In genomic region chr11:71927813-71928738, GRCh38 we compare ENCODE assay signal across 1 cellular context.
TF ChIP-seq lines count a peak whose summit lies in the region.

Gene XNDC1N, minus strand, starts transcription at chr11:71928594. Its CDS starts 5,241 bp downstream, at chr11:71923353.

TF ChIP-seq in K562, 482 proteins besides CTCF, POLR2A, EP300 and RAD21 (continued from another document and continues in another):
- TF ChIP-seq BCLAF1 (IDR thresholded peaks at IDR 0.05; ENCODE audit: borderline replicate concordance in 1 of 2, control insufficient read depth in 1 of 2, low read depth in 2 of 2, low read length in 1 of 2) (no peak), ELF2 (CRISPR knock-in tag; IDR thresholded peaks at IDR 0.05) (peak; percentile 91), CREM (IDR thresholded peaks at IDR 0.05; ENCODE audit: low read depth) (no peak; the same call in 1 of the 2 replicates), HNRNPLL (IDR thresholded peaks at IDR 0.05; ENCODE audit: low read depth, low read length, poor library complexity, severe bottlenecking) (no peak), HDAC2 (IDR thresholded peaks at IDR 0.05) (peak; percentile 34; the same call in 1 of the 2 replicates), SMARCA5 (IDR thresholded peaks at IDR 0.05) (peak; percentile 35; the same call in 1 of the 2 replicates), GTF2E2 (tag; IDR thresholded peaks at IDR 0.05) (peak; percentile 78; the same call in 1 of the 2 replicates), CXXC5 (CRISPR knock-in tag; IDR thresholded peaks at IDR 0.05) (peak; percentile 91), RAD51 (IDR thresholded peaks at IDR 0.05; ENCODE audit: borderline replicate concordance, low read depth) (no peak), ZNF644 (tag; IDR thresholded peaks at IDR 0.05; ENCODE audit: low read depth) (no peak), EP400 (IDR thresholded peaks at IDR 0.05) (peak; percentile 95), WHSC1 (IDR thresholded peaks at IDR 0.05; ENCODE audit: low read length) (no peak), HDAC1 (IDR thresholded peaks at IDR 0.05) (peak in 1 of 2 experiments; percentile 72; a peak in 2 of 4 replicates), MYBL2 (IDR thresholded peaks at IDR 0.05; ENCODE audit: low read depth) (no peak), MYBL2 (CRISPR knock-in tag; IDR thresholded peaks at IDR 0.05; ENCODE audit: borderline replicate concordance) (no peak), ZKSCAN3 (CRISPR knock-in tag; IDR thresholded peaks at IDR 0.05) (no peak), ZNF280B (CRISPR knock-in tag; IDR thresholded peaks at IDR 0.05) (no peak), GTF3C2 (IDR thresholded peaks at IDR 0.05; ENCODE audit: borderline replicate concordance, extremely low read depth, insufficient read length) (no peak), ZNF232 (CRISPR knock-in tag; IDR thresholded peaks at IDR 0.05) (no peak; the same call in 1 of the 2 replicates), TEAD2 (tag; IDR thresholded peaks at IDR 0.05) (no peak), RNF219 (CRISPR knock-in tag; IDR thresholded peaks at IDR 0.05) (no peak), ZNF280A (IDR thresholded peaks at IDR 0.05; ENCODE audit: low read depth, partially characterized antibody) (no peak), EHMT2 (IDR thresholded peaks at IDR 0.05) (0 out of 2 replicates have a peak, but pooled peaks have one; percentile 13), FOXM1 (IDR thresholded peaks at IDR 0.05; ENCODE audit: low read depth) (no peak), FOXM1 (CRISPR knock-in tag; IDR thresholded peaks at IDR 0.05; ENCODE audit: low read depth) (no peak), HEY1 (CRISPR knock-in tag; IDR thresholded peaks at IDR 0.05; ENCODE audit: borderline replicate concordance) (no peak), PRMT5 (CRISPR knock-in tag; IDR thresholded peaks at IDR 0.05) (no peak), ZBTB26 (CRISPR knock-in tag; IDR thresholded peaks at IDR 0.05) (no peak), ZNF316 (IDR thresholded peaks at IDR 0.05) (peak; percentile 19; the same call in 1 of the 2 replicates), KHSRP (IDR thresholded peaks at IDR 0.05) (no peak), SMARCB1 (IDR thresholded peaks at IDR 0.05; ENCODE audit: insufficient read length, low read depth) (no peak), BMI1 (IDR thresholded peaks at IDR 0.05; ENCODE audit: low read length) (no peak), ZNF639 (CRISPR knock-in tag; conservative IDR thresholded peaks at IDR 0.05 in 1 of 2, IDR thresholded peaks at IDR 0.05 in 1 of 2) (peak in 1 of 2 experiments; percentile 83; a peak in 2 of 4 replicates), ATF3 (IDR thresholded peaks at IDR 0.05) (no peak), ATF3 (CRISPR knock-in tag; conservative IDR thresholded peaks at IDR 0.05) (peak; percentile 54; the same call in 1 of the 2 replicates), HMGN3 (IDR thresholded peaks at IDR 0.05; ENCODE audit: borderline replicate concordance, extremely low read depth, insufficient read length, low read depth, low read length) (no peak), HMG20A (CRISPR knock-in tag; conservative IDR thresholded peaks at IDR 0.05) (no peak), TRIM25 (IDR thresholded peaks at IDR 0.05; ENCODE audit: borderline replicate concordance) (no peak), FOXK2 (conservative IDR thresholded peaks at IDR 0.05 in 1 of 2, IDR thresholded peaks at IDR 0.05 in 1 of 2; ENCODE audit: low read depth in 2 of 2) (no peak), SNAPC5 (CRISPR knock-in tag; IDR thresholded peaks at IDR 0.05) (no peak), CCNT2 (IDR thresholded peaks at IDR 0.05; ENCODE audit: borderline replicate concordance, extremely low read depth, insufficient read length, low read depth, low read length) (no peak), CTBP1 (IDR thresholded peaks at IDR 0.05; ENCODE audit: borderline replicate concordance) (no peak), ZNF57 (CRISPR knock-in tag; IDR thresholded peaks at IDR 0.05) (no peak), RBFOX2 (IDR thresholded peaks at IDR 0.05; ENCODE audit: low read depth, low read length) (peak; percentile 82), DPF2 (IDR thresholded peaks at IDR 0.05) (0 out of 2 replicates have a peak, but pooled peaks have one; percentile 25), BRD9 (IDR thresholded peaks at IDR 0.05; ENCODE audit: low read depth, partially characterized antibody) (peak; percentile 79), RBM34 (IDR thresholded peaks at IDR 0.05; ENCODE audit: borderline replicate concordance, insufficient read depth, low read length) (no peak), MTA1 (IDR thresholded peaks at IDR 0.05; ENCODE audit: borderline replicate concordance) (no peak), XRCC5 (IDR thresholded peaks at IDR 0.05; ENCODE audit: low read depth, low read length) (no peak), ARID1B (IDR thresholded peaks at IDR 0.05) (0 out of 2 replicates have a peak, but pooled peaks have one; percentile 9), KLF1 (tag; IDR thresholded peaks at IDR 0.05) (no peak)
